Comparison of ENCODE assay signal across 28 cellular contexts in genomic region chr11:18315893-18316292, GRCh38. TPM values are rescaled to one million over a fixed set of nuclear protein-coding genes. Genes with fewer than 3 reads are reported as not detected.
"Had no signal": no experiment of that assay in that cellular context is flagged by ENCODE, and none has a peak within 500 bp of the region (broad histone marks: within the 10 kb centered on the region; RNA-seq: fewer than 3 reads in every experiment).

No MANE protein-coding gene starts in this region.

- H3K4me3 Mint-ChIP-seq: endodermal cell; naive thymus-derived CD4-positive, alpha-beta T cell; nephron; stimulated activated naive B cell treated with anti-CD40 and anti-IgM and Interleukin-4, amounts not matched to agents 10 μg/mL and 1 μg/mL and 100 μg/mL, for 72 hours; stimulated activated naive CD8-positive, alpha-beta T cell treated with anti-CD3 and anti-CD28 coated beads, Interleukin-15, Interleukin-2, amounts not matched to agents 100 ng/mL and 50 ng/mL, for 24 hours had no signal

- ATAC-seq: esophagus mucosa; gastrocnemius medialis; left lung; naive thymus-derived CD4-positive, alpha-beta T cell; psoas muscle; right cardiac atrium; stimulated activated naive B cell treated with anti-CD40 and anti-IgM and Interleukin-4, amounts not matched to agents 10 μg/mL and 1 μg/mL and 100 μg/mL, for 72 hours had no signal

- H3K4me3 ChIP-seq: gastrocnemius medialis, left lung, ovary, psoas muscle, skin epidermis, spleen, transverse colon, vagina had no signal

- H3K27ac Mint-ChIP-seq: naive thymus-derived CD4-positive, alpha-beta T cell; nephron; stimulated activated naive B cell treated with anti-CD40 and anti-IgM and Interleukin-4, amounts not matched to agents 10 μg/mL and 1 μg/mL and 100 μg/mL, for 72 hours; stimulated activated naive CD8-positive, alpha-beta T cell treated with anti-CD3 and anti-CD28 coated beads, Interleukin-15, Interleukin-2, amounts not matched to agents 100 ng/mL and 50 ng/mL, for 24 hours had no signal

- H3K27me3 Mint-ChIP-seq: naive thymus-derived CD4-positive, alpha-beta T cell; stimulated activated naive B cell treated with anti-CD40 and anti-IgM and Interleukin-4, amounts not matched to agents 10 μg/mL and 1 μg/mL and 100 μg/mL, for 72 hours; stimulated activated naive CD8-positive, alpha-beta T cell treated with anti-CD3 and anti-CD28 coated beads, Interleukin-15, Interleukin-2, amounts not matched to agents 100 ng/mL and 50 ng/mL, for 24 hours had no signal

- H3K9me3 Mint-ChIP-seq: endodermal cell; naive thymus-derived CD4-positive, alpha-beta T cell; nephron; stimulated activated naive B cell treated with anti-CD40 and anti-IgM and Interleukin-4, amounts not matched to agents 10 μg/mL and 1 μg/mL and 100 μg/mL, for 72 hours; stimulated activated naive CD8-positive, alpha-beta T cell treated with anti-CD3 and anti-CD28 coated beads, Interleukin-15, Interleukin-2, amounts not matched to agents 100 ng/mL and 50 ng/mL, for 24 hours had no signal

- H3K27ac ChIP-seq: epithelial cell of prostate, gastrocnemius medialis, ovary, psoas muscle, transverse colon, vagina had no signal

- H3K9me3 ChIP-seq: gastrocnemius medialis, left lung, ovary, psoas muscle, spleen, transverse colon, vagina had no signal

- DNase-seq: effector CD8-positive, alpha-beta T cell; endodermal cell; foreskin fibroblast; gastrocnemius medialis; head of caudate nucleus; kidney; left cardiac atrium; left lung; mesendoderm; midbrain; naive thymus-derived CD4-positive, alpha-beta T cell; nucleus accumbens; ovary; posterior cingulate gyrus; psoas muscle; right cardiac atrium; spleen; stimulated activated CD4-positive, alpha-beta T cell treated with anti-CD3 and anti-CD28 coated beads, Interleukin-4, amount 100 ng/mL, for 4 hours; stimulated activated naive B cell treated with anti-CD40 and anti-IgM and Interleukin-4, amounts not matched to agents 10 μg/mL and 1 μg/mL and 100 μg/mL, for 72 hours; transverse colon had no signal

- H3K36me3 ChIP-seq: ovary, transverse colon had no signal

- H3K27me3 ChIP-seq: gastrocnemius medialis, left lung, ovary, spleen, transverse colon, vagina had no signal

RNA-seq across cellular contexts. Expression of gene SAA1, which starts 49.8 kb away (rescaled TPM):
- total RNA-seq: endodermal cell; glomerular endothelial cell; lung microvascular endothelial cell; naive thymus-derived CD4-positive, alpha-beta T cell had no signal
- polyA plus RNA-seq: naive thymus-derived CD4-positive, alpha-beta T cell had no signal
